In the genomic region with DNA sequence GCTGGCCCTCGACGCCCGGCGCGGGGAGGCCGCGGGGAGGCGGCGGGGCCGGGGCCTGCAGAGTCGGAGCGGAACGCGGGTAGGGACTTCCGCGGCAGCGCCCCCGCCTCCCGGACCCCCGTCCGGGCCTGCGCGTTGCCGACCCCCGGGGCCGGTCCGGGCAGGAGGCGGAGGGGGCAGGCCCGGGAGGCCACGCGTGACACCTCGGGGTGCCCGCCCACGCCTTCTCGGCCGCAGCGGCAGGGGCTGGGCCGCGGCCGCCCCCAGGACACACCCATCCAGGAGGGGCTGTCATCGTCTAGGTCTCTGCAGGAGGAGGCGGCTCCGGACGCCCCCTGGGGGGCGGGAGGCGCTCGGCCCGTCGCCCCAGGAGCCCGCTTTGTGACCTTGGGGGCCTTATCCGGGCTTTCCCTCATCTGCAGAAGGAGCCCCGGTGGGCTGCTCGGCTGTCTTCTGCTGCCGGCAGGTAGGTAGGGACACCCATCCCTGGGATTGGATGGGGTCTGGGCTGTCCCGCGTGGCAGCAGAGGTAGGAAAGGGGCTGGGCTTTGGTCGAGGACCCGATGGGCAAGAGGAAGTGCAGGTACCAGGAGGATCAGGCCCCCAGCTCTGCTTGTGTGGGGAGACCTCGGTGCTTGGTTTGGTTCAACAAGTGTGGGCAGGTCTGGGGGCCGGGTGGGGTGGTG, we compare ENCODE assay signal across 8 cellular contexts. TPM values are rescaled to one million over a fixed set of nuclear protein-coding genes. Genes with fewer than 3 reads are reported as not detected.
A peak's percentile ranks its signal among the peaks of the same experiment; 100 is the strongest.
DNase-seq lines count a peak whose midpoint lies in the region; ATAC-seq and TF ChIP-seq lines count a peak whose summit lies in the region.

No MANE protein-coding gene starts in this region.

- H3F3A ChIP-seq in neural cell (ENCODE audit: insufficient read depth, low read length, poor library complexity, severe bottlenecking), result no peaks in the 10 kb centered on the region

- peaks cover 31% of the 10 kb centered on the region for H3K79me2 ChIP-seq in neural cell (replicated peaks; ENCODE audit: insufficient read depth, low read length)

- H3K9me3 ChIP-seq in neural cell (ENCODE audit: low read length) (no peaks in the 10 kb centered on the region), thoracic aorta (no peaks in the 10 kb centered on the region)

- no peaks in the 10 kb centered on the region for H3K27me3 ChIP-seq in neural cell (ENCODE audit: insufficient read depth, low read depth, low read length)
- H3K27me3 ChIP-seq in thoracic aorta (replicated peaks; ENCODE audit: insufficient read depth), result no peaks in the 10 kb centered on the region

- H2AFZ ChIP-seq in neural cell (ENCODE audit: low read depth, low read length), result no peak overlapping the region

- DNase-seq in NCI-H510A treated with DMSO at 0.1 percent for 48 hours (lab: John Stamatoyannopoulos, UW) (peak; percentile 12), NCI-H510A (lab: John Stamatoyannopoulos, UW) (no peak), NAMALWA (ENCODE audit: low spot score) (peak; percentile 91), epithelial cell of prostate (ENCODE audit: low read depth, low spot score) (no peak), thoracic aorta (ENCODE audit: low spot score) (no peak)
- DNase-seq in activated CD8-positive, alpha-beta memory T cell treated with anti-CD3 and anti-CD28 coated beads for 1 hour (ENCODE audit: extremely low read depth in 1 of 2, low read depth in 1 of 2), result peak; percentile 15 to 42

- H3K36me3 ChIP-seq in neural cell (ENCODE audit: insufficient read depth, low read length), result no peaks in the 10 kb centered on the region
- peaks cover 13% of the 10 kb centered on the region for H3K36me3 ChIP-seq in thoracic aorta

- peak overlapping the region; percentile 48 for H3K4me2 ChIP-seq in neural cell (ENCODE audit: low read length)

- no peaks in the 10 kb centered on the region for H4K20me1 ChIP-seq in neural cell (ENCODE audit: insufficient read depth)

- no peak for TF ChIP-seq RAD21 in neural cell (conservative IDR thresholded peaks at IDR 0.05)

- no peak for TF ChIP-seq EP300 in neural cell (conservative IDR thresholded peaks at IDR 0.05; ENCODE audit: poor library complexity, severe bottlenecking)

- H3K9me2 ChIP-seq in neural cell (ENCODE audit: insufficient read depth, low read length), result no peaks in the 10 kb centered on the region

- peak overlapping the region; percentile 80 for H3K9ac ChIP-seq in neural cell (ENCODE audit: low read length)

- TF ChIP-seq CTCF in neural cell (IDR thresholded peaks at IDR 0.05; ENCODE audit: poor library complexity, severe bottlenecking) (peak; percentile 40), thoracic aorta (IDR thresholded peaks at IDR 0.05) (peak; percentile 16)

- H3K4me1 ChIP-seq in thoracic aorta (ENCODE audit: control insufficient read depth in 1 of 2, low read depth in 2 of 2), result peaks cover 12 to 18% of the 10 kb centered on the region in 2 donors

- H3K4me3 ChIP-seq in neural cell (ENCODE audit: low read length) (peak overlapping the region; percentile 91), thoracic aorta (peak overlapping the region; percentile 73)

- H3K27ac ChIP-seq in epithelial cell of prostate (peak overlapping the region; percentile 43), neural cell (ENCODE audit: low read length) (peak overlapping the region; percentile 16), thoracic aorta (no peak overlapping the region)

- ATAC-seq in HG02571 (IDR thresholded peaks at IDR 0.05; ENCODE audit: unreplicated experiment) (peak; percentile 67), thoracic aorta (ENCODE audit: insufficient number of reproducible peaks, low FRiP score, low read depth) (no peak)

TF ChIP-seq in neural cell, 6 proteins besides CTCF, POLR2A, EP300 and RAD21:
- no peak for TF ChIP-seq MXI1 (conservative IDR thresholded peaks at IDR 0.05; ENCODE audit: poor library complexity, severe bottlenecking)
- TF ChIP-seq SMC3 (conservative IDR thresholded peaks at IDR 0.05; ENCODE audit: poor library complexity), result no peak
- no peak for TF ChIP-seq EZH2 (IDR thresholded peaks at IDR 0.05; ENCODE audit: borderline replicate concordance, insufficient read depth, low read length, poor library complexity, severe bottlenecking)
- TF ChIP-seq TAF1 (IDR thresholded peaks at IDR 0.05; ENCODE audit: low read depth), result no peak
- TF ChIP-seq POLR2AphosphoS5 (IDR thresholded peaks at IDR 0.05), result no peak
- TF ChIP-seq REST (IDR thresholded peaks at IDR 0.05; ENCODE audit: borderline replicate concordance), result no peak

RNA-seq across cellular contexts. Expression of gene ZNF316, which starts 0.6 kb away (rescaled TPM):
- 22.2 and 31.6 TPM in 2 replicates for polyA plus RNA-seq in neural cell
- 32.5 and 43.3 TPM in 2 replicates for polyA minus RNA-seq in neural cell
- total RNA-seq in thoracic aorta, result 10 to 100 TPM; 54.4 to 64.6 TPM

RNA-seq across cellular contexts. Expression of gene ZNF853, which starts 22.3 kb away (rescaled TPM):
- 8.7 and 12.9 TPM in 2 replicates for polyA plus RNA-seq in neural cell
- polyA minus RNA-seq in neural cell, result 23.0 and 26.8 TPM in 2 replicates
- 10 to 100 TPM; 12.7 to 31.4 TPM for total RNA-seq in thoracic aorta

RNA-seq across cellular contexts. Expression of gene INTS15, which starts 47.9 kb away (rescaled TPM):
- polyA plus RNA-seq in neural cell, result 32.0 and 36.2 TPM in 2 replicates
- polyA minus RNA-seq in neural cell, result 34.5 and 47.0 TPM in 2 replicates
- total RNA-seq in thoracic aorta, result 10 to 100 TPM; 37.2 to 45.4 TPM

Comparison
In these comparisons a context has a peak if more than half of its experiments do, and no peak if none do; other contexts are left out.
1. DNase-seq: peak in NCI-H510A treated with DMSO at 0.1 percent for 48 hours (single experiment), NAMALWA (single experiment) and activated CD8-positive, alpha-beta memory T cell treated with anti-CD3 and anti-CD28 coated beads for 1 hour (2 of 2); none in NCI-H510A (single experiment), epithelial cell of prostate (single experiment) and thoracic aorta (single experiment).
2. H3K27ac ChIP-seq: peak in epithelial cell of prostate (single experiment) and neural cell (single experiment); none in thoracic aorta (0 of 2).